2 cellular contexts compared by ENCODE assay signal in the genomic region with DNA sequence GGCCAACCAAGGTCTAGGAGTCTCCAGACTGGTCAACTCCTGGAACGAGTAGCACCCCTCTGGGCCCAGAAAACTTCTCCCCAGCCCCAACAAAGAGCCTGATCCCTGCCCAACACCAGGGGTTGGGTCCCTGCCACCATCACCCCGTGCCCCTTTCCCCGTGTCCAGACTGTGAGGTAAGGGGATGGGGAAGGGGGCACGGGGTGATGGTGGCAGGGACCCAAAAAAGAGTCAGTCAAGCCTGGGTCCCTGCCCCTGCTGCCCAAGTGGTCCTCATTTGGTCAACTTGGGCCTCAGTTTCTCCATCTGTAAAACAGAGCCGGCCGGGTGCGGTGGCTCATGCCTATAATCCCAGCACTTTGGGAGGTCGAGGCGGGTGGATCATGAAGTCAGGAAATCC.
TF ChIP-seq lines count a peak whose summit lies in the region.

No MANE protein-coding gene starts in this region.

TF ChIP-seq in SK-N-SH, 30 proteins besides CTCF, POLR2A, EP300 and RAD21 (continued from another document):
- TF ChIP-seq, protein P1, sequence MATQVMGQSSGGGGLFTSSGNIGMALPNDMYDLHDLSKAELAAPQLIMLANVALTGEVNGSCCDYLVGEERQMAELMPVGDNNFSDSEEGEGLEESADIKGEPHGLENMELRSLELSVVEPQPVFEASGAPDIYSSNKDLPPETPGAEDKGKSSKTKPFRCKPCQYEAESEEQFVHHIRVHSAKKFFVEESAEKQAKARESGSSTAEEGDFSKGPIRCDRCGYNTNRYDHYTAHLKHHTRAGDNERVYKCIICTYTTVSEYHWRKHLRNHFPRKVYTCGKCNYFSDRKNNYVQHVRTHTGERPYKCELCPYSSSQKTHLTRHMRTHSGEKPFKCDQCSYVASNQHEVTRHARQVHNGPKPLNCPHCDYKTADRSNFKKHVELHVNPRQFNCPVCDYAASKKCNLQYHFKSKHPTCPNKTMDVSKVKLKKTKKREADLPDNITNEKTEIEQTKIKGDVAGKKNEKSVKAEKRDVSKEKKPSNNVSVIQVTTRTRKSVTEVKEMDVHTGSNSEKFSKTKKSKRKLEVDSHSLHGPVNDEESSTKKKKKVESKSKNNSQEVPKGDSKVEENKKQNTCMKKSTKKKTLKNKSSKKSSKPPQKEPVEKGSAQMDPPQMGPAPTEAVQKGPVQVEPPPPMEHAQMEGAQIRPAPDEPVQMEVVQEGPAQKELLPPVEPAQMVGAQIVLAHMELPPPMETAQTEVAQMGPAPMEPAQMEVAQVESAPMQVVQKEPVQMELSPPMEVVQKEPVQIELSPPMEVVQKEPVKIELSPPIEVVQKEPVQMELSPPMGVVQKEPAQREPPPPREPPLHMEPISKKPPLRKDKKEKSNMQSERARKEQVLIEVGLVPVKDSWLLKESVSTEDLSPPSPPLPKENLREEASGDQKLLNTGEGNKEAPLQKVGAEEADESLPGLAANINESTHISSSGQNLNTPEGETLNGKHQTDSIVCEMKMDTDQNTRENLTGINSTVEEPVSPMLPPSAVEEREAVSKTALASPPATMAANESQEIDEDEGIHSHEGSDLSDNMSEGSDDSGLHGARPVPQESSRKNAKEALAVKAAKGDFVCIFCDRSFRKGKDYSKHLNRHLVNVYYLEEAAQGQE (IDR thresholded peaks at IDR 0.05; ENCODE audit: low read depth, low read length), result no peak
- TF ChIP-seq EZH2phosphoT487 (IDR thresholded peaks at IDR 0.05; ENCODE audit: borderline replicate concordance, low read depth) (no peak), FOSL2 (IDR thresholded peaks at IDR 0.05; ENCODE audit: borderline replicate concordance, low read depth) (no peak), RCOR1 (IDR thresholded peaks at IDR 0.05; ENCODE audit: low read length) (no peak), JUND (IDR thresholded peaks at IDR 0.05) (no peak), TAF1 (IDR thresholded peaks at IDR 0.05; ENCODE audit: borderline replicate concordance, low read depth, low read length) (no peak), SIN3A (IDR thresholded peaks at IDR 0.05; ENCODE audit: borderline replicate concordance, low read depth, low read length) (no peak), GATA2 (CRISPR knock-in tag; IDR thresholded peaks at IDR 0.05) (no peak), MEF2A (IDR thresholded peaks at IDR 0.05; ENCODE audit: borderline replicate concordance, low read depth) (no peak), YY1 (IDR thresholded peaks at IDR 0.05; ENCODE audit: low read depth) (no peak), RXRA (IDR thresholded peaks at IDR 0.05; ENCODE audit: borderline replicate concordance, low read depth) (no peak), CHD2 (IDR thresholded peaks at IDR 0.05; ENCODE audit: low read length, partially characterized antibody) (no peak), FOXM1 (IDR thresholded peaks at IDR 0.05; ENCODE audit: low read depth) (no peak)
- TF ChIP-seq, protein P2, sequence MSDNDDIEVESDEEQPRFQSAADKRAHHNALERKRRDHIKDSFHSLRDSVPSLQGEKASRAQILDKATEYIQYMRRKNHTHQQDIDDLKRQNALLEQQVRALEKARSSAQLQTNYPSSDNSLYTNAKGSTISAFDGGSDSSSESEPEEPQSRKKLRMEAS (IDR thresholded peaks at IDR 0.05; ENCODE audit: low read depth), result no peak
- TF ChIP-seq, protein P3, sequence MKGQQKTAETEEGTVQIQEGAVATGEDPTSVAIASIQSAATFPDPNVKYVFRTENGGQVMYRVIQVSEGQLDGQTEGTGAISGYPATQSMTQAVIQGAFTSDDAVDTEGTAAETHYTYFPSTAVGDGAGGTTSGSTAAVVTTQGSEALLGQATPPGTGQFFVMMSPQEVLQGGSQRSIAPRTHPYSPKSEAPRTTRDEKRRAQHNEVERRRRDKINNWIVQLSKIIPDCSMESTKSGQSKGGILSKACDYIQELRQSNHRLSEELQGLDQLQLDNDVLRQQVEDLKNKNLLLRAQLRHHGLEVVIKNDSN (IDR thresholded peaks at IDR 0.05; ENCODE audit: borderline replicate concordance, low read depth), result no peak
TF ChIP-seq in SK-N-SH: peak in this region for 0.

TF ChIP-seq in SK-N-SH treated with all-trans-retinoic acid at 6 μM for 48 hours, 23 proteins besides CTCF, POLR2A, EP300 and RAD21 (continued from another document):
- no peak for TF ChIP-seq BACH2 (CRISPR knock-in tag; IDR thresholded peaks at IDR 0.05; ENCODE audit: borderline replicate concordance)
- TF ChIP-seq ESRRG (CRISPR knock-in tag; IDR thresholded peaks at IDR 0.05), result no peak
TF ChIP-seq in SK-N-SH treated with all-trans-retinoic acid at 6 μM for 48 hours: peak in this region for 0.
